In the genomic region with DNA sequence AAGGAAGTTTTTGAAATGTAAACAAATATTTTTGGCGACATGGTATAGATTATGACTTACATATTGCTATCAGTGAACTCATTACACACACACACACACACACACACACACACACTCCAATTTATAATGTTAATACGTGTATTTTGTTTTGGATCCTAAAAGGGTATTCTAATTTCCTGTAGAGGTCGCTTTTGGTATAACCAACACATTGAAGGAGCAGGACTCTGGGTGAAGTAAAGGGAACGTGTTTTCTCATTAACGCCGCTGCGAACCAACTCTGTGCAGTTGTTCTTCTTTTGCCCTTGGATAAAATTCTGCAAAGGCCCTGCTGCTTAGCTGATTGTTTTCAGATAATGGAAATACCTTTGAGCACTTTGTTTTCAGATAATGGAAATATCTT, we compare ENCODE assay signal across 12 cellular contexts.
DNase-seq lines count a peak whose midpoint lies in the region; ATAC-seq and TF ChIP-seq lines count a peak whose summit lies in the region.
"Had no signal": no experiment of that assay in that cellular context is flagged by ENCODE, and none has a peak within 500 bp of the region (broad histone marks: within the 10 kb centered on the region; RNA-seq: fewer than 3 reads in every experiment).

No MANE protein-coding gene starts in this region.

- peak; percentile 58 for DNase-seq in NCI-H748 (lab: John Stamatoyannopoulos, UW; ENCODE audit: unreplicated experiment)
- DNase-seq in inferior parietal cortex (ENCODE audit: extremely low spot score) = peak; percentile 8
- DNase-seq in effector CD8-positive, alpha-beta T cell (lab: John Stamatoyannopoulos, UW) = no peak
- no peak for DNase-seq in SW 1271 (lab: John Stamatoyannopoulos, UW)
- DNase-seq in ACHN = no peak
- no peak for DNase-seq in stimulated activated CD4-positive, alpha-beta T cell treated with anti-CD3 and anti-CD28 coated beads, Interleukin-12 subunit alpha, Interleukin-12 subunit beta, amount 100 ng/mL, for 4 hours
- DNase-seq: activated gamma-delta T cell treated with Interleukin-2 at 50 U/mL for 16 hours, HFFc6, kidney, NCI-H1105 treated with DMSO at 0.1 percent for 48 hours had no signal

- ATAC-seq in GM21723 (IDR thresholded peaks at IDR 0.05; ENCODE audit: unreplicated experiment) = peak; percentile 65

- peak; percentile 33 for TF ChIP-seq CTCF in GM12873 (IDR thresholded peaks at IDR 0.05; ENCODE audit: insufficient read depth, low read depth, low read length, missing control alignments)

- in situ Hi-C loops in ACHN (cut with HindIII; ENCODE audit: low pct_ligation_motif_present, low pct_unique_long_range_greater_than_20kb, low sequenced_read_pairs) = no loop called here

Comparison
In these comparisons a context has a peak if more than half of its experiments do, and no peak if none do; other contexts are left out.
1. DNase-seq: peak in NCI-H748 (single experiment) and inferior parietal cortex (single experiment); none in effector CD8-positive, alpha-beta T cell (single experiment), SW 1271 (0 of 2), ACHN (single experiment) and stimulated activated CD4-positive, alpha-beta T cell treated with anti-CD3 and anti-CD28 coated beads, Interleukin-12 subunit alpha, Interleukin-12 subunit beta, amount 100 ng/mL, for 4 hours (single experiment).